ENCODE assay signal across 7 cellular contexts in genomic region chr7:76565001-76565400, GRCh38. TPM values are rescaled to one million over a fixed set of nuclear protein-coding genes. Genes with fewer than 3 reads are reported as not detected.
"Had no signal": no experiment of that assay in that cellular context is flagged by ENCODE, and none has a peak within 500 bp of the region (broad histone marks: within the 10 kb centered on the region; RNA-seq: fewer than 3 reads in every experiment).

No MANE protein-coding gene starts in this region.

RNA-seq across cellular contexts. Expression of gene SPDYE16, which starts 21.9 kb away (rescaled TPM):
- total RNA-seq: activated T-helper 1 cell treated with anti-CD3 and anti-CD28 coated beads, Interleukin-12 subunit alpha, Interleukin-12 subunit beta, Interleukin-2, Interleukin-4 antibody, amounts not matched to agents 30 ng/mL and 10 ng/mL and 1 ng/mL, durations not matched to agents 14 hours and 24 hours and 36 hours; ascending aorta; astrocyte; bronchial epithelial cell; cardiac septum; chondrocyte had no signal

RNA-seq across cellular contexts. Expression of gene UPK3B, which starts 54.6 kb away (rescaled TPM):
- total RNA-seq: activated naive CD8-positive, alpha-beta T cell treated with anti-CD3 and anti-CD28 coated beads for 36 hours had no signal
